Comparison of ENCODE assay signal across 29 cellular contexts in genomic region chr11:44409558-44410236, GRCh38.
DNase-seq lines count a peak whose midpoint lies in the region; ATAC-seq and TF ChIP-seq lines count a peak whose summit lies in the region.
"Had no signal": no experiment of that assay in that cellular context is flagged by ENCODE, and none has a peak within 500 bp of the region (broad histone marks: within the 10 kb centered on the region; RNA-seq: fewer than 3 reads in every experiment).

No MANE protein-coding gene starts in this region.

- DNase-seq in NOMO-1 treated with DMSO at 0.1 percent for 48 hours (lab: John Stamatoyannopoulos, UW; ENCODE audit: unreplicated experiment) = peak; percentile 7
- no peak for DNase-seq in NOMO-1 treated with dmso at 0.1 percent for 144 hours (lab: John Stamatoyannopoulos, UW; ENCODE audit: unreplicated experiment)
- DNase-seq in MV-4-11 (lab: John Stamatoyannopoulos, UW) = peak; percentile 75
- DNase-seq in right lobe of liver = no peak
- no peak for DNase-seq in upper lobe of right lung
- no peak for DNase-seq in activated effector memory CD4-positive, alpha-beta T cell treated with Interleukin-2 at 50 U/mL for 16 hours
- DNase-seq in WERI-Rb-1 = no peak
- no peak for DNase-seq in activated CD4-positive, alpha-beta T cell treated with anti-CD3 and anti-CD28 coated beads, Interleukin-2, amount 10 ng/mL, durations not matched to agents 7 days and 5 days
- DNase-seq: 8988T; activated CD4-positive, alpha-beta memory T cell treated with anti-CD3 and anti-CD28 coated beads for 36 hours; CD4-positive, alpha-beta T cell; foreskin fibroblast; heart left ventricle; mesenchymal stem cell; NCI-H1436 treated with DMSO at 0.1 percent for 48 hours; NCI-H446; Peyer's patch; psoas muscle; SHP77 treated with DMSO at 0.1 percent for 48 hours; stimulated activated CD4-positive, alpha-beta T cell treated with anti-CD3 and anti-CD28 coated beads, Interleukin-15, amount 100 ng/mL, for 24 hours; stimulated activated naive CD8-positive, alpha-beta T cell treated with anti-CD3 and anti-CD28 coated beads, Interleukin-15, Interleukin-2, amounts not matched to agents 100 U/mL and 50 U/mL, for 24 hours; T-helper 1 cell; testis; uterus had no signal

- intact Hi-C loops in right lobe of liver (cut with DNase I) = no loop called here
- intact Hi-C loops in upper lobe of right lung (cut with DNase I) = no loop called here

- peaks cover 2% of the 10 kb centered on the region for H3K9me3 Mint-ChIP-seq in activated CD4-positive, alpha-beta T cell treated with anti-CD3 and anti-CD28 coated beads, Interleukin-2, amount 10 ng/mL, durations not matched to agents 7 days and 5 days
- H3K9me3 Mint-ChIP-seq: activated T-helper 17 cell treated with anti-CD3 and anti-CD28 coated beads, Interleukin-2, amount 50 U/mL, for 72 hours had no signal

- TF ChIP-seq CTCF in right lobe of liver (IDR thresholded peaks at IDR 0.05) = no peak
- no peak for TF ChIP-seq CTCF in upper lobe of right lung (IDR thresholded peaks at IDR 0.05)
- TF ChIP-seq CTCF in WERI-Rb-1 (IDR thresholded peaks at IDR 0.05; ENCODE audit: low read depth, low read length) = no peak

- H3K4me1 ChIP-seq in right lobe of liver (no peaks in the 10 kb centered on the region), upper lobe of right lung (no peaks in the 10 kb centered on the region)
- H3K4me1 ChIP-seq: heart left ventricle, Peyer's patch, psoas muscle, testis, uterus had no signal

- H3K4me3 ChIP-seq in right lobe of liver (no peak overlapping the region), upper lobe of right lung (no peak overlapping the region), WERI-Rb-1 (ENCODE audit: low read depth, low read length) (no peak overlapping the region)
- H3K4me3 ChIP-seq: heart left ventricle, Peyer's patch, psoas muscle, testis, uterus had no signal

- H3K36me3 ChIP-seq in right lobe of liver = no peaks in the 10 kb centered on the region
- H3K36me3 ChIP-seq in upper lobe of right lung = no peaks in the 10 kb centered on the region
- H3K36me3 ChIP-seq in WERI-Rb-1 = no peaks in the 10 kb centered on the region
- H3K36me3 ChIP-seq: heart left ventricle, neutrophil, Peyer's patch, uterus had no signal

- no peaks in the 10 kb centered on the region for H3K4me1 Mint-ChIP-seq in activated CD4-positive, alpha-beta T cell treated with anti-CD3 and anti-CD28 coated beads, Interleukin-2, amount 10 ng/mL, durations not matched to agents 7 days and 5 days
- H3K4me1 Mint-ChIP-seq: activated naive CD4-positive, alpha-beta T cell treated with anti-CD3 and anti-CD28 coated beads, Interleukin-2, amount 50 U/mL, for 24 hours; activated T-helper 17 cell treated with anti-CD3 and anti-CD28 coated beads, Interleukin-2, amount 50 U/mL, for 72 hours had no signal

- POLR2A ChIA-PET in activated CD4-positive, alpha-beta T cell treated with anti-CD3 and anti-CD28 coated beads, Interleukin-2, amount 10 ng/mL, durations not matched to agents 7 days and 5 days (lab: Charles Lee) = no interaction called here

- H3K27me3 Mint-ChIP-seq in activated CD4-positive, alpha-beta T cell treated with anti-CD3 and anti-CD28 coated beads, Interleukin-2, amount 10 ng/mL, durations not matched to agents 7 days and 5 days = peaks cover 12% of the 10 kb centered on the region

- H3K4me3 Mint-ChIP-seq in activated CD4-positive, alpha-beta T cell treated with anti-CD3 and anti-CD28 coated beads, Interleukin-2, amount 10 ng/mL, durations not matched to agents 7 days and 5 days = no peak overlapping the region
- H3K4me3 Mint-ChIP-seq: activated CD4-positive, alpha-beta memory T cell treated with anti-CD3 and anti-CD28 coated beads for 36 hours; activated naive CD4-positive, alpha-beta T cell treated with anti-CD3 and anti-CD28 coated beads, Interleukin-2, amount 50 U/mL, for 24 hours; activated T-helper 17 cell treated with anti-CD3 and anti-CD28 coated beads, Interleukin-2, amount 50 U/mL, for 72 hours; CD4-positive, alpha-beta T cell had no signal

- ATAC-seq in right lobe of liver = peak; percentile 38 to 67 (median 58)
- ATAC-seq in upper lobe of right lung = peak; percentile 85
- ATAC-seq: activated CD4-positive, CD25-positive, alpha-beta regulatory T cell treated with anti-CD3 and anti-CD28 coated beads, Interleukin-2, amount 50 U/mL, for 24 hours; activated T-helper 17 cell treated with anti-CD3 and anti-CD28 coated beads, Interleukin-2, amount 50 U/mL, for 72 hours; esophagus mucosa; heart left ventricle; psoas muscle; stimulated activated naive CD8-positive, alpha-beta T cell treated with anti-CD3 and anti-CD28 coated beads, Interleukin-15, Interleukin-2, amounts not matched to agents 100 U/mL and 50 U/mL, for 24 hours had no signal

- no peaks in the 10 kb centered on the region for H3K36me3 Mint-ChIP-seq in activated CD4-positive, alpha-beta T cell treated with anti-CD3 and anti-CD28 coated beads, Interleukin-2, amount 10 ng/mL, durations not matched to agents 7 days and 5 days (ENCODE audit: low read depth)
- H3K36me3 Mint-ChIP-seq: activated CD4-positive, alpha-beta memory T cell treated with anti-CD3 and anti-CD28 coated beads for 36 hours; activated naive CD4-positive, alpha-beta T cell treated with anti-CD3 and anti-CD28 coated beads, Interleukin-2, amount 50 U/mL, for 24 hours had no signal

- TF ChIP-seq POLR2A in right lobe of liver (IDR thresholded peaks at IDR 0.05) = no peak

- H3K27ac ChIP-seq in right lobe of liver = no peak overlapping the region
- H3K27ac ChIP-seq in upper lobe of right lung = no peak overlapping the region
- H3K27ac ChIP-seq in WERI-Rb-1 = no peak overlapping the region
- H3K27ac ChIP-seq: heart left ventricle, neutrophil, Peyer's patch, psoas muscle, testis, uterus had no signal

- WGBS in right lobe of liver (ENCODE audit: insufficient coverage, low coverage, low lambda C conversion rate, missing lambda C conversion rate) = 52% methylated on average over 8 of the region's 9 CpGs

- H3K27me3 ChIP-seq in right lobe of liver (no peaks in the 10 kb centered on the region), upper lobe of right lung (no peaks in the 10 kb centered on the region), WERI-Rb-1 (ENCODE audit: insufficient read depth, low read depth, severe bottlenecking) (peaks cover 94% of the 10 kb centered on the region)
- H3K27me3 ChIP-seq: Peyer's patch, testis, uterus had no signal

- CTCF ChIA-PET in activated CD4-positive, alpha-beta T cell treated with anti-CD3 and anti-CD28 coated beads, Interleukin-2, amount 10 ng/mL, durations not matched to agents 7 days and 5 days (lab: Charles Lee) = no interaction called here

- H3K9me3 ChIP-seq in right lobe of liver = no peaks in the 10 kb centered on the region
- H3K9me3 ChIP-seq in upper lobe of right lung = no peaks in the 10 kb centered on the region
- no peaks in the 10 kb centered on the region for H3K9me3 ChIP-seq in WERI-Rb-1 (ENCODE audit: severe bottlenecking)
- H3K9me3 ChIP-seq: neutrophil, Peyer's patch, testis, uterus had no signal

- no peak overlapping the region for H3K27ac Mint-ChIP-seq in activated CD4-positive, alpha-beta T cell treated with anti-CD3 and anti-CD28 coated beads, Interleukin-2, amount 10 ng/mL, durations not matched to agents 7 days and 5 days
- H3K27ac Mint-ChIP-seq: activated CD4-positive, alpha-beta memory T cell treated with anti-CD3 and anti-CD28 coated beads for 36 hours; activated T-helper 17 cell treated with anti-CD3 and anti-CD28 coated beads, Interleukin-2, amount 50 U/mL, for 72 hours; CD4-positive, alpha-beta T cell had no signal

Comparison
In these comparisons a context has a peak if more than half of its experiments do, and no peak if none do; other contexts are left out.
1. DNase-seq: peak in NOMO-1 treated with DMSO at 0.1 percent for 48 hours (single experiment) and MV-4-11 (single experiment); none in NOMO-1 treated with dmso at 0.1 percent for 144 hours (single experiment), right lobe of liver (0 of 3), upper lobe of right lung (single experiment), activated effector memory CD4-positive, alpha-beta T cell treated with Interleukin-2 at 50 U/mL for 16 hours (single experiment), WERI-Rb-1 (single experiment) and activated CD4-positive, alpha-beta T cell treated with anti-CD3 and anti-CD28 coated beads, Interleukin-2, amount 10 ng/mL, durations not matched to agents 7 days and 5 days (single experiment).